8 cellular contexts compared by ENCODE assay signal in the genomic region with DNA sequence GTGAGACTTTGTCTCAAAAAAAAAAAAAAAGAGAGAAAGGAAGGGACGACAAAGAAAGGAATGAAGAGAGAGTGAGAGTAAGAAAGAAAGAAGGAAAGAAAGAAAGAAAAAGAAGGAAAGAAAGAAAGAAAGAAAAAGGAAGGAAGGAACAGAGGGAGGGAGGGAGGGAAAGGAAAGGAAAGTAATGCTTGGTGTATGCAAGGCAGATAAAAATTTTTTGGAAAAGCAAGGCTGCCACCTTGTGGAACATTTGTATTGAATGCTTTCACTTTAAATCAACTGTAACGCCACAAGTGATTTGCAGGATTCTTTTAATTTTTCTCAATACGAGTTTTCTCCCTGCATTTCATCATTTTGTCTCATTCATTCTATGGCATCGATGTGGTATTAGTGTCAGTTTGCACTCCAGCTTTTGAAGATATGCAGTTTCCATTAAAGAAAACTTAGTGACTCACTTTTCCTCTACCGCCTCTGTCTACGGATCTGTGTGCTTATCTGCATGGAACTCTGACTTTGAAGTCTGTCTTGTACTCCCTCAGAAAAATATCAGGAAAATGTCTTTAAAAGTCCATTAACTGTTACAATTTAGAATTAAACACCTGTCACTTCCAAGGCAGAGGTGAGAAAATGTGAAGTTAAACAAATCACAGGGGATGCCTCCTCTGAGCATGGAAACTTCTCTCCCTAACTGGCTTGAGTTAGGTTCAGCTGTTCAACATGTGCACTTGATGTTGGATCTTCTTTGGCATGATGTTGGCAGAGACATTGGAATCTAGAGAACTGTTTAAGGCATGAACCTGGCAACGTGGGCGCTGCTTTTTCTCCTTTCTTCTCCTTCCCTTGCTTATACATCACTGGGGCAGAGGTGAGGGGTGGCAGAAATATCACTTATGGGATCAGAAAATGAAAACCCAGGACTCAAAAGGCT. TPM values are rescaled to one million over a fixed set of nuclear protein-coding genes. Genes with fewer than 3 reads are reported as not detected.
DNase-seq lines count a peak whose midpoint lies in the region; ATAC-seq and TF ChIP-seq lines count a peak whose summit lies in the region.

No MANE protein-coding gene starts in this region.

- intact Hi-C loops in ovary (cut with DNase I): loop anchor here (5.0 to 10.0 kb wide), 4 partner anchors 182 to 537 kb away; no protein-coding TSS in a partner anchor

- no peak for TF ChIP-seq EP300 in gastroesophageal sphincter (IDR thresholded peaks at IDR 0.05)
- TF ChIP-seq EP300 in ovary (IDR thresholded peaks at IDR 0.05): no peak

- H3K9me3 ChIP-seq in gastroesophageal sphincter: no peaks in the 10 kb centered on the region
- H3K9me3 ChIP-seq in ovary: no peaks in the 10 kb centered on the region

- no peaks in the 10 kb centered on the region for H3K36me3 ChIP-seq in gastroesophageal sphincter
- no peaks in the 10 kb centered on the region for H3K36me3 ChIP-seq in ovary

- ATAC-seq in gastroesophageal sphincter: peak; percentile 74
- no peak for ATAC-seq in HG02884 (IDR thresholded peaks at IDR 0.05; ENCODE audit: unreplicated experiment)
- no peak for ATAC-seq in GM18861 (IDR thresholded peaks at IDR 0.05; ENCODE audit: unreplicated experiment)

- H3K4me3 ChIP-seq in gastroesophageal sphincter (peak overlapping the region in 1 of 2 donors; percentile 3), ovary (no peak overlapping the region)

- no peaks in the 10 kb centered on the region for H3K27me3 ChIP-seq in gastroesophageal sphincter
- no peaks in the 10 kb centered on the region for H3K27me3 ChIP-seq in ovary

- TF ChIP-seq POLR2A in gastroesophageal sphincter (IDR thresholded peaks at IDR 0.05) (no peak), ovary (IDR thresholded peaks at IDR 0.05) (no peak)

- H3K27ac ChIP-seq in gastroesophageal sphincter: peak overlapping the region in 2 of 4 donors; percentile 40 to 52
- H3K27ac ChIP-seq in ovary: no peak overlapping the region

- DNase-seq in Daoy (ENCODE audit: low read depth) (peak; percentile 45), HS-27A (ENCODE audit: low read depth) (peak; percentile 40), NOMO-1 (lab: John Stamatoyannopoulos, UW; ENCODE audit: unreplicated experiment in 2 of 2) (peak; percentile 27 to 79), ovary (peak in 2 of 5 donors; percentile 27 to 51)
- peak; percentile 17 for DNase-seq in activated naive CD4-positive, alpha-beta T cell treated with Interleukin-2 at 50 U/mL for 16 hours

- H3K4me1 ChIP-seq in gastroesophageal sphincter (peaks cover 0 to 16% (median 0%) of the 10 kb centered on the region in 3 donors), ovary (ENCODE audit: insufficient read depth) (peaks cover 2% of the 10 kb centered on the region)

- TF ChIP-seq CTCF in gastroesophageal sphincter (IDR thresholded peaks at IDR 0.05) (peak; percentile 48 to 72 (median 66)), ovary (IDR thresholded peaks at IDR 0.05) (peak; percentile 38 to 58 (median 43))

- 6 to 9% methylated on average over 8 of the region's 8 CpGs for WGBS in gastroesophageal sphincter (ENCODE audit: low coverage in 1 of 2), 2 donors
- 9 to 15% (median 10%) methylated on average over 8 of the region's 8 CpGs for WGBS in ovary, 3 donors

RNA-seq across cellular contexts. Expression of gene ZDHHC20, which starts 20.0 kb away (rescaled TPM):
- 39.6 and 45.0 TPM in 2 replicates for total RNA-seq in Daoy (2014; rRNA removed; shearing (Covaris generic))
- total RNA-seq in gastroesophageal sphincter: 10 to 100 TPM; 42.8 to 67.1 (median 58.3) TPM
- 10 to 100 TPM; 31.1 to 54.2 (median 33.3) TPM for total RNA-seq in ovary
- polyA plus RNA-seq in ovary: 10 to 100 TPM; 16.3 to 25.9 TPM
